22 cellular contexts compared by ENCODE assay signal in the genomic region with DNA sequence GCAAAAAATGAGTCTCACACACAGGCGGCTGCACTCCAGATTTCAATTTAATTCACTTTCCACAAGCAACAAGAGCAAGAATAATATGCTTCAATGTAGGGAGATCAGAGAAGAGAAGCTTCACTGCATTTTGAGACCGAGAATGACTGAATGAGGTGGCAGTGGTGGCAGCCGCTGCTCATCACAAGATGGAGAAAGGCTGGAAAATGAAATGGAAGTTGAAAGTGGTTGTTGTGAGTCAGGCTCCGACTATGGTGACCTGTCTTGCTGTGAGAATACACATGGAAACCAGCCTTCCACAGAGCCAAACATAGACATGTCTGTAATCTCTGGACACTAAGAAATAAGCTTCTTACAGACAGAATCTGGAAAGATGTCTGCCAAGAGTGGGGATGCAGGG.
DNase-seq lines count a peak whose midpoint lies in the region; ATAC-seq, FAIRE-seq and TF ChIP-seq lines count a peak whose summit lies in the region.
"Had no signal": no experiment of that assay in that cellular context is flagged by ENCODE, and none has a peak within 500 bp of the region (broad histone marks: within the 10 kb centered on the region; RNA-seq: fewer than 3 reads in every experiment).

No MANE protein-coding gene starts in this region.

- no peak overlapping the region for H3K4me3 ChIP-seq in suprapubic skin
- H3K4me3 ChIP-seq: adrenal gland, ovary, upper lobe of right lung had no signal

- peak; percentile 36 to 71 for ATAC-seq in activated naive CD4-positive, alpha-beta T cell treated with anti-CD3 and anti-CD28 coated beads, Interleukin-2, amount 50 U/mL, for 72 hours
- ATAC-seq: activated CD4-positive, CD25-positive, alpha-beta regulatory T cell treated with anti-CD3 and anti-CD28 coated beads, Interleukin-2, amount 50 U/mL, for 24 hours; right cardiac atrium; upper lobe of right lung had no signal

- H3K27me3 ChIP-seq in suprapubic skin: no peaks in the 10 kb centered on the region
- H3K27me3 ChIP-seq: adrenal gland, ovary, upper lobe of right lung had no signal

- no peaks in the 10 kb centered on the region for H3K36me3 ChIP-seq in suprapubic skin
- H3K36me3 ChIP-seq: adrenal gland, ovary, upper lobe of right lung had no signal

- CTCF ChIA-PET in activated naive CD4-positive, alpha-beta T cell treated with anti-CD3 and anti-CD28 coated beads, Interleukin-2, amount 10 ng/mL, durations not matched to agents 7 days and 5 days (lab: Charles Lee): interaction anchor here (1.1 to 1.5 kb wide), 2 partner anchors 503 to 508 kb away, joined by 3 to 5 read pairs; no protein-coding TSS in a partner anchor

- peaks cover 15% of the 10 kb centered on the region for H3K4me1 Mint-ChIP-seq in activated naive CD4-positive, alpha-beta T cell treated with anti-CD3 and anti-CD28 coated beads, Interleukin-2, amount 10 ng/mL, durations not matched to agents 7 days and 5 days
- H3K4me1 Mint-ChIP-seq: naive B cell had no signal

- peaks cover 0 to 3% of the 10 kb centered on the region in 2 donors for H3K9me3 Mint-ChIP-seq in activated naive CD4-positive, alpha-beta T cell treated with anti-CD3 and anti-CD28 coated beads, Interleukin-2, amount 50 U/mL, for 72 hours
- no peaks in the 10 kb centered on the region for H3K9me3 Mint-ChIP-seq in activated naive CD4-positive, alpha-beta T cell treated with anti-CD3 and anti-CD28 coated beads, Interleukin-2, amount 10 ng/mL, durations not matched to agents 7 days and 5 days

- no peak for TF ChIP-seq CTCF in suprapubic skin (IDR thresholded peaks at IDR 0.05)

- no peaks in the 10 kb centered on the region for H3K4me1 ChIP-seq in suprapubic skin
- H3K4me1 ChIP-seq: adrenal gland, upper lobe of right lung had no signal

- no peaks in the 10 kb centered on the region for H3K9me3 ChIP-seq in suprapubic skin
- H3K9me3 ChIP-seq: adrenal gland, ovary, upper lobe of right lung had no signal

- WGBS in suprapubic skin: 76% methylated on average over 4 of the region's 4 CpGs

- TF ChIP-seq POLR2A in H54 (IDR thresholded peaks at IDR 0.05; ENCODE audit: low read depth, low read length) (no peak), suprapubic skin (IDR thresholded peaks at IDR 0.05) (no peak)

- DNase-seq in activated naive CD4-positive, alpha-beta T cell treated with anti-CD3 and anti-CD28 coated beads, Interleukin-2, amount 50 U/mL, for 72 hours (ENCODE audit: low spot score in 2 of 2): no peak
- DNase-seq in activated naive CD4-positive, alpha-beta T cell treated with anti-CD3 and anti-CD28 coated beads, Interleukin-2, amount 10 ng/mL, durations not matched to agents 7 days and 5 days: no peak
- DNase-seq in H54 (ENCODE audit: insufficient read length, low spot score) (no peak), astrocyte of the hippocampus (ENCODE audit: low read depth, low spot score) (peak; percentile 16), non-pigmented ciliary epithelial cell (ENCODE audit: low read depth) (peak; percentile 8), frontal cortex (ENCODE audit: low spot score in 2 of 2) (no peak), COLO668 (lab: John Stamatoyannopoulos, UW; ENCODE audit: unreplicated experiment) (no peak), suprapubic skin (ENCODE audit: low spot score in 2 of 2) (no peak)
- DNase-seq: adrenal gland, GDM1, KBM-7, mesendoderm, naive B cell, NCI-H1694, NCI-H526 treated with DMSO at 0.1 percent for 48 hours, ovary, right cardiac atrium, T-helper 9 cell, upper lobe of right lung had no signal

- FAIRE-seq in H54 (lab: Jason Lieb, UNC) (peak; percentile 30), frontal cortex (lab: Jason Lieb, UNC) (no peak)
- FAIRE-seq: endometrium had no signal

- no peak overlapping the region for H3K27ac ChIP-seq in suprapubic skin
- H3K27ac ChIP-seq: adrenal gland, C4-2B, ovary, upper lobe of right lung had no signal

- TF ChIP-seq EP300 in suprapubic skin (IDR thresholded peaks at IDR 0.05): no peak

- no peaks in the 10 kb centered on the region for H3K36me3 Mint-ChIP-seq in activated naive CD4-positive, alpha-beta T cell treated with anti-CD3 and anti-CD28 coated beads, Interleukin-2, amount 50 U/mL, for 72 hours
- no peaks in the 10 kb centered on the region for H3K36me3 Mint-ChIP-seq in activated naive CD4-positive, alpha-beta T cell treated with anti-CD3 and anti-CD28 coated beads, Interleukin-2, amount 10 ng/mL, durations not matched to agents 7 days and 5 days
- H3K36me3 Mint-ChIP-seq: naive B cell had no signal

- H3K4me3 Mint-ChIP-seq in activated naive CD4-positive, alpha-beta T cell treated with anti-CD3 and anti-CD28 coated beads, Interleukin-2, amount 10 ng/mL, durations not matched to agents 7 days and 5 days: no peak overlapping the region
- H3K4me3 Mint-ChIP-seq: naive B cell had no signal

- peaks cover 3% of the 10 kb centered on the region for H3K27me3 Mint-ChIP-seq in activated naive CD4-positive, alpha-beta T cell treated with anti-CD3 and anti-CD28 coated beads, Interleukin-2, amount 10 ng/mL, durations not matched to agents 7 days and 5 days
- H3K27me3 Mint-ChIP-seq: naive B cell had no signal

- H3K27ac Mint-ChIP-seq in activated naive CD4-positive, alpha-beta T cell treated with anti-CD3 and anti-CD28 coated beads, Interleukin-2, amount 50 U/mL, for 72 hours: no peak overlapping the region
- H3K27ac Mint-ChIP-seq in activated naive CD4-positive, alpha-beta T cell treated with anti-CD3 and anti-CD28 coated beads, Interleukin-2, amount 10 ng/mL, durations not matched to agents 7 days and 5 days: no peak overlapping the region
- H3K27ac Mint-ChIP-seq: naive B cell had no signal

Comparison
In these comparisons a context has a peak if more than half of its experiments do, and no peak if none do; other contexts are left out.
1. DNase-seq: peak in astrocyte of the hippocampus (single experiment) and non-pigmented ciliary epithelial cell (single experiment); none in activated naive CD4-positive, alpha-beta T cell treated with anti-CD3 and anti-CD28 coated beads, Interleukin-2, amount 50 U/mL, for 72 hours (0 of 2), activated naive CD4-positive, alpha-beta T cell treated with anti-CD3 and anti-CD28 coated beads, Interleukin-2, amount 10 ng/mL, durations not matched to agents 7 days and 5 days (single experiment), H54 (single experiment), frontal cortex (0 of 2), COLO668 (single experiment) and suprapubic skin (0 of 2).